20 cellular contexts compared by ENCODE assay signal in genomic region chr9:3288686-3289085, GRCh38.
"Had no signal": no experiment of that assay in that cellular context is flagged by ENCODE, and none has a peak within 500 bp of the region (broad histone marks: within the 10 kb centered on the region; RNA-seq: fewer than 3 reads in every experiment).

No MANE protein-coding gene starts in this region.

- H3K27ac ChIP-seq: left lung, right lobe of liver, stomach, suprapubic skin, tibial nerve had no signal

- H3K27me3 ChIP-seq: left lung, right lobe of liver, stomach, suprapubic skin, tibial nerve had no signal

- DNase-seq: activated CD4-positive, alpha-beta T cell treated with anti-CD3 and anti-CD28 coated beads, Interleukin-2, amount 50 U/mL, for 4 hours; activated CD8-positive, alpha-beta memory T cell treated with anti-CD3 and anti-CD28 coated beads for 24 hours; activated CD8-positive, alpha-beta memory T cell treated with anti-CD3 and anti-CD28 coated beads, Interleukin-2, amount 50 U/mL, for 4 hours; activated naive CD4-positive, alpha-beta T cell treated with Interleukin-2 at 50 U/mL for 16 hours; activated naive CD8-positive, alpha-beta T cell treated with anti-CD3 and anti-CD28 coated beads for 36 hours; activated T-cell treated with anti-CD3 and anti-CD28 coated beads, Interleukin-2, amount 50 U/mL, for 48 hours; foreskin melanocyte; immature natural killer cell; kidney glomerular epithelial cell; left lung; naive thymus-derived CD4-positive, alpha-beta T cell; posterior cingulate gyrus; right lobe of liver; small intestine; stimulated activated CD4-positive, alpha-beta T cell treated with anti-CD3 and anti-CD28 coated beads, Interleukin-2, amount 100 ng/mL, for 24 hours; stomach had no signal

- H3K4me3 ChIP-seq: left lung, lung, right lobe of liver, stomach, suprapubic skin, tibial nerve had no signal

- FAIRE-seq: TTC549 had no signal

- H3K4me1 ChIP-seq: left lung, right lobe of liver, stomach, suprapubic skin, tibial nerve had no signal

- H3K9me3 ChIP-seq: left lung, right lobe of liver, stomach, suprapubic skin, tibial nerve had no signal

- H3K36me3 ChIP-seq: right lobe of liver, suprapubic skin had no signal
